ENCODE assay signal across 25 cellular contexts in the genomic region with DNA sequence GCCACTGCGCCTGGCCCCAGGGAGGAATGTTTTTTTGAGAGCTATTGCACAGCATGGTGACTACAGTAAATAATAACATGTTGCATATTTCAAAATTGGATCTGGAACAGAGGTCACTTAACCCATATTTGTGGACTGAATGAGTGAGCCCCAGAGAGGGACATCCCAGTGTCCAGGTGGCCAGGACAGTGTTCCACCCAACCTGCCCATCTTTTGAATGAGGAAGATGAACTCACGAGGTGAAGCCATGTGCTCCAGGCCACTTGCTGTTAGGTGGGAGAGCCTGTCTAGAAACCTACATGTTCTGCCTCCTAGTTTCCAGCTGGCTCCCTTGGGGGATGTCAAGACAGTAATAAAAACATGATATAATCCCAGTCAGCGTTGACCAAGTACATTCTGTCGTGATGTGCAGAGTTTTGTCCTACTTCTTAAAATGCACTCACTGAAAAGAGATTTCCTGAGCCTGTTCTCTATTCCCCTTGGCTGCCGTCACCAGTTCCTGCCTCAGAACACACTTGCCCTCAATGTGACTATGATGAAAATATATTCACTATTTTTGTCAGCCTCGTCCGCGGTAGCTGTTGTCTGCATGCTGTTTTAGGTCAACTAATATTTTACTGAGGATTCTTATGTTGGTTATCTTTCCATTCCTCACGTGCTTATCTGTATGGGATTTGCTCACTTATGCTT. TPM values are rescaled to one million over a fixed set of nuclear protein-coding genes. Genes with fewer than 3 reads are reported as not detected.
A peak's percentile ranks its signal among the peaks of the same experiment; 100 is the strongest.
DNase-seq lines count a peak whose midpoint lies in the region; FAIRE-seq and TF ChIP-seq lines count a peak whose summit lies in the region.
"Had no signal": no experiment of that assay in that cellular context is flagged by ENCODE, and none has a peak within 500 bp of the region (broad histone marks: within the 10 kb centered on the region; RNA-seq: fewer than 3 reads in every experiment).

No MANE protein-coding gene starts in this region.

- intact Hi-C loops in kidney (cut with DNase I), result no loop called here

- no peaks in the 10 kb centered on the region for H3K27me3 Mint-ChIP-seq in chondrocyte (ENCODE audit: low read depth)
- H3K27me3 Mint-ChIP-seq: activated CD4-positive, alpha-beta T cell treated with anti-CD3 and anti-CD28 coated beads, Interleukin-2, amount 10 ng/mL, durations not matched to agents 24 days and 14 days; CD4-positive, CD25-positive, alpha-beta regulatory T cell had no signal

- CTCF ChIA-PET in HEK293 (lab: Yijun Ruan, JAX), result interaction anchor here (0.6 to 1.0 kb wide), 2 partner anchors 9 to 29 kb away, joined by 3 to 4 read pairs; no protein-coding TSS in a partner anchor

- H3F3A ChIP-seq in smooth muscle cell (ENCODE audit: low read depth), result peaks cover 25% of the 10 kb centered on the region

- POLR2A ChIA-PET in HEK293 (lab: Yijun Ruan, JAX), result interaction anchor here (0.7 kb wide), 1 partner anchor 30 kb away, joined by 4 read pairs; no protein-coding TSS in a partner anchor

- no peak overlapping the region for H3K4me3 Mint-ChIP-seq in chondrocyte (ENCODE audit: unreplicated experiment)
- H3K4me3 Mint-ChIP-seq: activated CD4-positive, alpha-beta T cell treated with anti-CD3 and anti-CD28 coated beads, Interleukin-2, amount 10 ng/mL, durations not matched to agents 24 days and 14 days; CD4-positive, CD25-positive, alpha-beta regulatory T cell had no signal

- H3K4me1 ChIP-seq in HEK293 (ENCODE audit: control insufficient read depth, insufficient read depth, low read length) (peaks cover 8% of the 10 kb centered on the region), kidney (ENCODE audit: control insufficient read depth in 1 of 2, insufficient read depth in 1 of 2, low read depth in 1 of 2, low read length in 2 of 2) (peaks cover 64 to 78% of the 10 kb centered on the region in 2 donors), smooth muscle cell (ENCODE audit: low read depth) (peaks cover 42% of the 10 kb centered on the region)
- H3K4me1 ChIP-seq: prostate gland had no signal

- 55% methylated on average over 9 of the region's 9 CpGs for WGBS in smooth muscle cell (ENCODE audit: low lambda C conversion rate)

- peaks cover 10% of the 10 kb centered on the region for H3K36me3 Mint-ChIP-seq in chondrocyte (ENCODE audit: low read depth)

- H3K27ac ChIP-seq in HEK293 (ENCODE audit: extremely low read depth, low read depth, low read length) (no peak overlapping the region), kidney (ENCODE audit: low read depth in 2 of 2, low read length in 2 of 2) (peak overlapping the region; percentile 68 to 87), smooth muscle cell (ENCODE audit: low read depth) (no peak overlapping the region)
- H3K27ac ChIP-seq: HL-60, left lung, prostate gland, stomach had no signal

- H3K4me1 Mint-ChIP-seq in chondrocyte (ENCODE audit: low read depth), result peaks cover 77% of the 10 kb centered on the region
- H3K4me1 Mint-ChIP-seq: activated CD4-positive, alpha-beta T cell treated with anti-CD3 and anti-CD28 coated beads, Interleukin-2, amount 10 ng/mL, durations not matched to agents 24 days and 14 days had no signal

- peaks cover 6% of the 10 kb centered on the region for H3K9me3 Mint-ChIP-seq in chondrocyte (ENCODE audit: low read depth)

- H4K20me1 ChIP-seq in smooth muscle cell (ENCODE audit: low read depth), result peaks cover 40% of the 10 kb centered on the region

- H3K9ac ChIP-seq in kidney (ENCODE audit: low read length in 2 of 2) (no peak overlapping the region), smooth muscle cell (ENCODE audit: low read depth) (no peak overlapping the region)

- H3K79me2 ChIP-seq in smooth muscle cell (ENCODE audit: low read depth), result peaks cover 30% of the 10 kb centered on the region

- FAIRE-seq in kidney (lab: Jason Lieb, UNC), result no peak

- TF ChIP-seq CTCF in HEK293 (tag by site-specific recombination; IDR thresholded peaks at IDR 0.05) (no peak), chondrocyte (IDR thresholded peaks at IDR 0.05) (no peak), kidney (IDR thresholded peaks at IDR 0.05; ENCODE audit: borderline replicate concordance, extremely low read depth, insufficient read depth) (no peak), smooth muscle cell (IDR thresholded peaks at IDR 0.05; ENCODE audit: borderline replicate concordance, insufficient read depth, poor library complexity, severe bottlenecking) (no peak)

- H2AFZ ChIP-seq in smooth muscle cell (ENCODE audit: low read depth), result no peak overlapping the region

- H3K4me2 ChIP-seq in smooth muscle cell, result peak overlapping the region; percentile 5

- H3K27me3 ChIP-seq in smooth muscle cell (ENCODE audit: low read depth), result no peaks in the 10 kb centered on the region
- H3K27me3 ChIP-seq: left lung, spleen, stomach had no signal

- DNase-seq in chondrocyte (ENCODE audit: low spot score) (no peak), kidney (no peak), smooth muscle cell (lab: John Stamatoyannopoulos, UW; ENCODE audit: unreplicated experiment) (no peak), NCI-H2107 (lab: John Stamatoyannopoulos, UW) (no peak), RPMI8226 (no peak)
- DNase-seq in activated effector memory CD4-positive, alpha-beta T cell treated with anti-CD3 and anti-CD28 coated beads, Interleukin-2, amount 50 U/mL, for 16 hours, result no peak
- DNase-seq in NK-92 treated with Interleukin-12 subunit alpha and Interleukin-12 subunit beta, amount 100 ng/mL, for 24 hours (lab: John Stamatoyannopoulos, UW), result no peak
- DNase-seq: activated CD4-positive, alpha-beta T cell treated with anti-CD3 and anti-CD28 coated beads, Interleukin-2, amount 10 ng/mL, durations not matched to agents 24 days and 14 days; CD4-positive, CD25-positive, alpha-beta regulatory T cell; DMS153; erythroblast; IMR-90; left lung; NCI-H1417 treated with DMSO at 0.1 percent for 48 hours; NCI-H2171; NCI-H526; SHP77; spleen; stimulated activated CD4-positive, alpha-beta T cell treated with anti-CD3 and anti-CD28 coated beads, Interleukin-4, amount 100 ng/mL, for 24 hours; stomach; T-helper 1 cell had no signal

- no peaks in the 10 kb centered on the region for H3K36me3 ChIP-seq in HEK293 (ENCODE audit: control insufficient read depth in 2 of 2, insufficient read depth in 1 of 2, low read length in 2 of 2)
- H3K36me3 ChIP-seq in kidney (ENCODE audit: control insufficient read depth in 1 of 2, insufficient read depth in 2 of 2, low read length in 2 of 2), result peaks cover 0 to 5% of the 10 kb centered on the region in 2 donors
- no peaks in the 10 kb centered on the region for H3K36me3 ChIP-seq in smooth muscle cell (ENCODE audit: low read depth)
- H3K36me3 ChIP-seq: left lung, prostate gland, spleen, stomach had no signal

- H3K27ac Mint-ChIP-seq in chondrocyte (ENCODE audit: unreplicated experiment), result peak overlapping the region; percentile 58
- H3K27ac Mint-ChIP-seq: activated CD4-positive, alpha-beta T cell treated with anti-CD3 and anti-CD28 coated beads, Interleukin-2, amount 10 ng/mL, durations not matched to agents 24 days and 14 days; activated T-helper 2 cell treated with anti-CD3 and anti-CD28 coated beads, Interferon-gamma antibody, Interleukin-2, Interleukin-4, amounts not matched to agents 10 μg/mL and 5 μg/mL and 100 μg/mL, durations not matched to agents 14 hours and 24 hours and 36 hours; CD4-positive, CD25-positive, alpha-beta regulatory T cell had no signal

- H3K9me3 ChIP-seq in HEK293 (ENCODE audit: control insufficient read depth, insufficient read depth, low read depth, low read length) (no peaks in the 10 kb centered on the region), kidney (ENCODE audit: control insufficient read depth in 1 of 2, low read length in 2 of 2) (no peaks in the 10 kb centered on the region), smooth muscle cell (replicated peaks; ENCODE audit: low read depth) (no peaks in the 10 kb centered on the region)
- H3K9me3 ChIP-seq: left lung, prostate gland, stomach had no signal

- H3K4me3 ChIP-seq in HEK293 (ENCODE audit: low read depth, low read length) (no peak overlapping the region), kidney (ENCODE audit: low read length in 2 of 2) (no peak overlapping the region), smooth muscle cell (no peak overlapping the region)
- H3K4me3 ChIP-seq: left lung, prostate gland, spleen, stomach had no signal

TF ChIP-seq in HEK293, 187 proteins besides CTCF, POLR2A, EP300 and RAD21:
- TF ChIP-seq, protein P1, sequence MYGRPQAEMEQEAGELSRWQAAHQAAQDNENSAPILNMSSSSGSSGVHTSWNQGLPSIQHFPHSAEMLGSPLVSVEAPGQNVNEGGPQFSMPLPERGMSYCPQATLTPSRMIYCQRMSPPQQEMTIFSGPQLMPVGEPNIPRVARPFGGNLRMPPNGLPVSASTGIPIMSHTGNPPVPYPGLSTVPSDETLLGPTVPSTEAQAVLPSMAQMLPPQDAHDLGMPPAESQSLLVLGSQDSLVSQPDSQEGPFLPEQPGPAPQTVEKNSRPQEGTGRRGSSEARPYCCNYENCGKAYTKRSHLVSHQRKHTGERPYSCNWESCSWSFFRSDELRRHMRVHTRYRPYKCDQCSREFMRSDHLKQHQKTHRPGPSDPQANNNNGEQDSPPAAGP (tag by site-specific recombination; IDR thresholded peaks at IDR 0.05), result no peak
- TF ChIP-seq AEBP2 (tag by site-specific recombination; IDR thresholded peaks at IDR 0.05; ENCODE audit: borderline replicate concordance) (no peak), ZNF354C (tag by site-specific recombination; IDR thresholded peaks at IDR 0.05; ENCODE audit: borderline replicate concordance, low read depth) (no peak), HOXD13 (CRISPR knock-in tag; IDR thresholded peaks at IDR 0.05; ENCODE audit: borderline replicate concordance) (no peak), ZNF664 (tag by site-specific recombination; IDR thresholded peaks at IDR 0.05) (0 out of 2 replicates have a peak, but pooled peaks have one; percentile 17), ZNF292 (tag by site-specific recombination; IDR thresholded peaks at IDR 0.05; ENCODE audit: borderline replicate concordance, low read depth) (no peak), ZNF555 (tag by site-specific recombination; conservative IDR thresholded peaks at IDR 0.05) (no peak), HOXC10 (CRISPR knock-in tag; IDR thresholded peaks at IDR 0.05) (no peak), ZBTB20 (tag by site-specific recombination; IDR thresholded peaks at IDR 0.05) (no peak)

RNA-seq across cellular contexts. Expression of gene TSPAN9, which starts 25.7 kb away (rescaled TPM):
- total RNA-seq in chondrocyte (50.4 to 98.1 TPM (median 54.4 TPM) in 3 replicates), kidney (81.6 TPM), smooth muscle cell (29.8 and 46.9 TPM in 2 replicates)
- polyA plus RNA-seq in kidney (ENCODE audit: insufficient read depth, low read depth, low replicate concordance) (62.4 TPM), smooth muscle cell (14.4 and 17.7 TPM in 2 replicates)

Comparison
In these comparisons a context has a peak if more than half of its experiments do, and no peak if none do; other contexts are left out.
1. H3K27ac ChIP-seq: peak in kidney (2 of 2); none in HEK293 (single experiment) and smooth muscle cell (single experiment).